In genomic region chr6:2038096-2038495, GRCh38 we compare ENCODE assay signal across 16 cellular contexts.
DNase-seq lines count a peak whose midpoint lies in the region; FAIRE-seq and TF ChIP-seq lines count a peak whose summit lies in the region.
"Had no signal": no experiment of that assay in that cellular context is flagged by ENCODE, and none has a peak within 500 bp of the region (broad histone marks: within the 10 kb centered on the region; RNA-seq: fewer than 3 reads in every experiment).

No MANE protein-coding gene starts in this region.

- H3K9me3 ChIP-seq in effector memory CD4-positive, alpha-beta T cell (ENCODE audit: control insufficient read depth, low read length) = no peaks in the 10 kb centered on the region
- no peaks in the 10 kb centered on the region for H3K9me3 ChIP-seq in kidney (ENCODE audit: control insufficient read depth in 1 of 2, low read length in 2 of 2)
- H3K9me3 ChIP-seq in A673 (ENCODE audit: low read depth, low read length, poor library complexity, severe bottlenecking) = no peaks in the 10 kb centered on the region
- H3K9me3 ChIP-seq: BLaER1, neutrophil had no signal

- POLR2A ChIA-PET in A673 (lab: Charles Lee; ENCODE audit: low non-redundant PET) = no interaction called here

- no peak overlapping the region for H3K4me3 ChIP-seq in effector memory CD4-positive, alpha-beta T cell (ENCODE audit: insufficient read depth, low read depth, low read length, poor library complexity, severe bottlenecking)
- H3K4me3 ChIP-seq in dorsolateral prefrontal cortex (no peak overlapping the region), kidney (ENCODE audit: low read length in 2 of 2) (no peak overlapping the region), A673 (ENCODE audit: low read depth, low read length, poor library complexity, severe bottlenecking) (no peak overlapping the region)
- H3K4me3 ChIP-seq: BLaER1, cardiac muscle cell had no signal

- CTCF ChIA-PET in A673 (lab: Charles Lee) = no interaction called here

- H3K4me1 ChIP-seq in effector memory CD4-positive, alpha-beta T cell (ENCODE audit: control insufficient read depth, insufficient read depth, low read length, poor library complexity, severe bottlenecking) = peaks cover 20% of the 10 kb centered on the region
- peaks cover 0 to 2% of the 10 kb centered on the region in 2 donors for H3K4me1 ChIP-seq in kidney (ENCODE audit: control insufficient read depth in 1 of 2, insufficient read depth in 1 of 2, low read depth in 1 of 2, low read length in 2 of 2)
- H3K4me1 ChIP-seq in A673 (ENCODE audit: insufficient read depth, low read length, poor library complexity, severe bottlenecking) = no peaks in the 10 kb centered on the region

- BruUV-seq in A673 (replicated peaks; lab: Mats Ljungman, UMichigan) = no TSS peak

- no peak overlapping the region for H3K9ac ChIP-seq in kidney (ENCODE audit: low read length in 2 of 2)
- H3K9ac ChIP-seq: BLaER1 had no signal

- DNase-seq in A172 (ENCODE audit: low spot score) (peak; percentile 19), KBM-7 (peak; percentile 43), dorsolateral prefrontal cortex (no peak), kidney tubule cell (ENCODE audit: low spot score) (no peak), kidney (no peak), A673 (ENCODE audit: low spot score) (no peak)
- peak; percentile 10 for DNase-seq in activated CD4-positive, alpha-beta T cell treated with anti-CD3 and anti-CD28 coated beads, Interleukin-2, amount 50 U/mL, for 1 hour
- peak in 2 of 3 donors; percentile 0 to 11 for DNase-seq in effector memory CD4-positive, alpha-beta T cell
- DNase-seq: GOT3, Kasumi-1, NCI-H2171 had no signal

- no peaks in the 10 kb centered on the region for H3K27me3 ChIP-seq in effector memory CD4-positive, alpha-beta T cell (replicated peaks; ENCODE audit: control insufficient read depth, insufficient read depth, low read length, poor library complexity, severe bottlenecking)
- H3K27me3 ChIP-seq in dorsolateral prefrontal cortex (peaks cover 0 to 7% (median 0%) of the 10 kb centered on the region in 45 donors), A673 (replicated peaks; ENCODE audit: insufficient read depth, low read depth, low read length, poor library complexity) (no peaks in the 10 kb centered on the region)
- H3K27me3 ChIP-seq: BLaER1, cardiac muscle cell, neutrophil had no signal

- intact Hi-C loops in dorsolateral prefrontal cortex (cut with DNase I) (loop anchor here in 1 of 2 donors (10.0 kb wide), 1 partner anchor 433 kb away; the partner anchor contains the start of gene FOXC1), kidney (cut with DNase I) (no loop called here), A673 (cut with micrococcal nuclease; ENCODE audit: unreplicated experiment) (no loop called here)

- FAIRE-seq in kidney (lab: Jason Lieb, UNC) = no peak
- FAIRE-seq: keratinocyte had no signal

- in situ Hi-C loops in KBM-7 (cut with MboI; ENCODE audit: low pct_unique_long_range_greater_than_20kb, low sequenced_read_pairs) = no loop called here

- TF ChIP-seq CTCF in dorsolateral prefrontal cortex (IDR thresholded peaks at IDR 0.05 in 54 of 56, conservative IDR thresholded peaks at IDR 0.05 in 2 of 56; ENCODE audit: low read depth in 1 of 56, partially characterized antibody in 56 of 56) = no peak
- no peak for TF ChIP-seq CTCF in kidney (IDR thresholded peaks at IDR 0.05; ENCODE audit: borderline replicate concordance, extremely low read depth, insufficient read depth)
- TF ChIP-seq CTCF in A673 (conservative IDR thresholded peaks at IDR 0.05; ENCODE audit: low read depth, low read length) = no peak

- no peak overlapping the region for H3K27ac ChIP-seq in effector memory CD4-positive, alpha-beta T cell (ENCODE audit: insufficient read depth, low read length, poor library complexity, severe bottlenecking)
- no peak overlapping the region for H3K27ac ChIP-seq in dorsolateral prefrontal cortex
- no peak overlapping the region for H3K27ac ChIP-seq in kidney (ENCODE audit: low read depth in 2 of 2, low read length in 2 of 2)
- no peak overlapping the region for H3K27ac ChIP-seq in A673 (ENCODE audit: low read depth, low read length, poor library complexity, severe bottlenecking)
- H3K27ac ChIP-seq: BLaER1, cardiac muscle cell, neutrophil, RWPE1 had no signal

- H3K36me3 ChIP-seq in effector memory CD4-positive, alpha-beta T cell (ENCODE audit: control insufficient read depth, insufficient read depth, low read length) = no peaks in the 10 kb centered on the region
- H3K36me3 ChIP-seq in kidney (ENCODE audit: control insufficient read depth in 1 of 2, insufficient read depth in 2 of 2, low read length in 2 of 2) (no peaks in the 10 kb centered on the region), A673 (ENCODE audit: insufficient read depth, low read length, poor library complexity, severe bottlenecking) (no peaks in the 10 kb centered on the region)
- H3K36me3 ChIP-seq: BLaER1, cardiac muscle cell, neutrophil had no signal

Comparison
In these comparisons a context has a peak if more than half of its experiments do, and no peak if none do; other contexts are left out.
1. DNase-seq: peak in A172 (single experiment), KBM-7 (single experiment), activated CD4-positive, alpha-beta T cell treated with anti-CD3 and anti-CD28 coated beads, Interleukin-2, amount 50 U/mL, for 1 hour (single experiment) and effector memory CD4-positive, alpha-beta T cell (2 of 3); none in dorsolateral prefrontal cortex (0 of 10), kidney tubule cell (single experiment), kidney (single experiment) and A673 (single experiment).